In genomic region chr22:39214383-39215069, GRCh38 we compare ENCODE assay signal across 9 cellular contexts. TPM values are rescaled to one million over a fixed set of nuclear protein-coding genes. Genes with fewer than 3 reads are reported as not detected.
DNase-seq lines count a peak whose midpoint lies in the region; ATAC-seq lines count a peak whose summit lies in the region.
"Had no signal": no experiment of that assay in that cellular context is flagged by ENCODE, and none has a peak within 500 bp of the region (broad histone marks: within the 10 kb centered on the region; RNA-seq: fewer than 3 reads in every experiment).

No MANE protein-coding gene starts in this region.

- H3K27ac ChIP-seq in epithelial cell of prostate, result peak overlapping the region; percentile 80
- peak overlapping the region; percentile 96 for H3K27ac ChIP-seq in trophoblast cell (ENCODE audit: low read depth, low read length)
- H3K27ac ChIP-seq: parathyroid adenoma had no signal

- peak overlapping the region; percentile 93 for H4K91ac ChIP-seq in trophoblast cell (ENCODE audit: low read depth, low read length)

- ATAC-seq in HG02759 (IDR thresholded peaks at IDR 0.05; ENCODE audit: unreplicated experiment), result no peak
- ATAC-seq in GM19395 (IDR thresholded peaks at IDR 0.05; ENCODE audit: unreplicated experiment), result no peak

- no peak overlapping the region for H4K8ac ChIP-seq in trophoblast cell (ENCODE audit: low read depth, low read length)

- no peak overlapping the region for H3K4me3 ChIP-seq in trophoblast cell (ENCODE audit: low read depth, low read length)

- H3K36me3 ChIP-seq in trophoblast cell (ENCODE audit: control insufficient read depth in 1 of 2, insufficient read depth in 2 of 2, low read length in 2 of 2), result no peaks in the 10 kb centered on the region

- H2BK120ac ChIP-seq in trophoblast cell (ENCODE audit: insufficient read depth, low read length, poor library complexity), result peak overlapping the region; percentile 12

- H3K14ac ChIP-seq in trophoblast cell (ENCODE audit: low read length), result no peak overlapping the region

- DNase-seq in GM03348 (ENCODE audit: low spot score), result peak; percentile 30
- DNase-seq in NCI-H2196 (lab: John Stamatoyannopoulos, UW; ENCODE audit: unreplicated experiment), result peak; percentile 50
- no peak for DNase-seq in epithelial cell of prostate (ENCODE audit: low read depth, low spot score)
- peak; percentile 89 to 95 for DNase-seq in trophoblast cell
- no peak for DNase-seq in GM19240 (ENCODE audit: insufficient read length, low spot score)
- DNase-seq in NCI-H1930 (lab: John Stamatoyannopoulos, UW), result no peak

- no peaks in the 10 kb centered on the region for H3K79me2 ChIP-seq in trophoblast cell (ENCODE audit: control insufficient read depth, insufficient read depth, low read length, poor library complexity)
- H3K79me2 ChIP-seq: parathyroid adenoma had no signal

- no peak overlapping the region for H4K12ac ChIP-seq in trophoblast cell (ENCODE audit: low read depth, low read length)

- peaks cover 33% of the 10 kb centered on the region for H3K79me1 ChIP-seq in trophoblast cell (ENCODE audit: low read length)

- H3K4me1 ChIP-seq in trophoblast cell (ENCODE audit: control insufficient read depth in 1 of 2, insufficient read depth in 2 of 2, low read length in 2 of 2), result peaks cover 33 to 34% of the 10 kb centered on the region in 2 experiments
- H3K4me1 ChIP-seq: parathyroid adenoma had no signal

- H2AK5ac ChIP-seq in trophoblast cell (ENCODE audit: low read length), result no peak overlapping the region

- no peak overlapping the region for H2AFZ ChIP-seq in trophoblast cell (ENCODE audit: insufficient read depth, low read length, poor library complexity)
- H2AFZ ChIP-seq: parathyroid adenoma had no signal

- H2BK5ac ChIP-seq in trophoblast cell (ENCODE audit: low read depth, low read length, poor library complexity), result peak overlapping the region; percentile 17

- H3K9ac ChIP-seq in trophoblast cell (ENCODE audit: low read length), result no peak overlapping the region
- H3K9ac ChIP-seq: parathyroid adenoma had no signal

- no peaks in the 10 kb centered on the region for H3K27me3 ChIP-seq in trophoblast cell (ENCODE audit: insufficient read depth, low read length)

- H3K4ac ChIP-seq in trophoblast cell (ENCODE audit: low read depth, low read length), result peak overlapping the region; percentile 1

- no peak overlapping the region for H3K23ac ChIP-seq in trophoblast cell (ENCODE audit: low read length)

- no peak overlapping the region for H3K18ac ChIP-seq in trophoblast cell (ENCODE audit: low read length)

- peak overlapping the region; percentile 51 for H3K4me2 ChIP-seq in trophoblast cell (ENCODE audit: low read length)

- WGBS in trophoblast cell (ENCODE audit: extremely low coverage, insufficient coverage, insufficient read length), result no CpG with 5 or more reads among the region's 8 CpGs

- peak overlapping the region; percentile 16 for H2BK12ac ChIP-seq in trophoblast cell (ENCODE audit: low read length)

- no peaks in the 10 kb centered on the region for H3K9me3 ChIP-seq in trophoblast cell (ENCODE audit: insufficient read depth, low read depth, low read length)

RNA-seq across cellular contexts. Expression of gene PDGFB, which starts 30.3 kb away (rescaled TPM):
- polyA plus RNA-seq in trophoblast cell (2013), result 16.2 and 16.3 TPM in 2 replicates

Comparison
In these comparisons a context has a peak if more than half of its experiments do, and no peak if none do; other contexts are left out.
1. DNase-seq: peak in GM03348 (single experiment), NCI-H2196 (single experiment) and trophoblast cell (2 of 2); none in epithelial cell of prostate (single experiment), GM19240 (single experiment) and NCI-H1930 (0 of 2).